Comparison of ENCODE assay signal across 23 cellular contexts in genomic region chr7:34322841-34323240, GRCh38.
DNase-seq lines count a peak whose midpoint lies in the region; ATAC-seq, FAIRE-seq and TF ChIP-seq lines count a peak whose summit lies in the region.
"Had no signal": no experiment of that assay in that cellular context is flagged by ENCODE, and none has a peak within 500 bp of the region (broad histone marks: within the 10 kb centered on the region; RNA-seq: fewer than 3 reads in every experiment).

No MANE protein-coding gene starts in this region.

- DNase-seq in HT1080 (ENCODE audit: low read depth) = peak; percentile 7
- DNase-seq in bronchial epithelial cell (ENCODE audit: low read depth) = peak; percentile 83
- DNase-seq in H54 (ENCODE audit: insufficient read length, low spot score) = no peak
- DNase-seq in SW480 (ENCODE audit: low spot score) = no peak
- no peak for DNase-seq in brain microvascular endothelial cell
- DNase-seq: Calu3; DND-41; foreskin fibroblast; heart right ventricle; IMR-90; NCI-H1436; NCI-H2107; NCI-H510A treated with DMSO at 0.1 percent for 48 hours; NK-92 treated with Interleukin-12 subunit alpha and Interleukin-12 subunit beta, amount 100 ng/mL, for 24 hours; right lobe of liver; T-cell; transverse colon had no signal

- in situ Hi-C loops in brain microvascular endothelial cell (cut with HindIII; ENCODE audit: low pct_ligation_motif_present, low sequenced_read_pairs) = no loop called here

- ATAC-seq in GM18867 (IDR thresholded peaks at IDR 0.05; ENCODE audit: unreplicated experiment) (peak; percentile 41), GM19324 (IDR thresholded peaks at IDR 0.05; ENCODE audit: low FRiP score, unreplicated experiment) (peak; percentile 40)
- ATAC-seq: GM23338, heart right ventricle, right lobe of liver, T-cell had no signal

- no peak for FAIRE-seq in bronchial epithelial cell (lab: Jason Lieb, UNC)
- FAIRE-seq in H54 (lab: Jason Lieb, UNC) = no peak
- FAIRE-seq: GM12891 had no signal

- no peaks in the 10 kb centered on the region for H3K36me3 ChIP-seq in bronchial epithelial cell (ENCODE audit: control insufficient read depth, insufficient read depth, low read length)
- H3K36me3 ChIP-seq in brain microvascular endothelial cell (replicated peaks) = no peaks in the 10 kb centered on the region
- H3K36me3 ChIP-seq: ascending aorta, heart right ventricle, neural progenitor cell, right lobe of liver, transverse colon had no signal

- no peak overlapping the region for H3K27ac ChIP-seq in brain microvascular endothelial cell
- H3K27ac ChIP-seq: ascending aorta, heart right ventricle, neural progenitor cell, right lobe of liver, transverse colon had no signal

- H3K27me3 ChIP-seq in bronchial epithelial cell (ENCODE audit: control insufficient read depth, insufficient read depth, low read length) = no peaks in the 10 kb centered on the region
- H3K27me3 ChIP-seq in brain microvascular endothelial cell (replicated peaks) = no peaks in the 10 kb centered on the region
- H3K27me3 ChIP-seq: ascending aorta, neural progenitor cell, right lobe of liver, transverse colon had no signal

- no peak overlapping the region for H3K4me3 ChIP-seq in bronchial epithelial cell (ENCODE audit: low read depth, low read length)
- H3K4me3 ChIP-seq in brain microvascular endothelial cell (ENCODE audit: low read depth, low read length) = no peak overlapping the region
- H3K4me3 ChIP-seq: ascending aorta, GM23338, heart right ventricle, neural progenitor cell, right lobe of liver, transverse colon had no signal

- no peak for TF ChIP-seq POLR2A in H54 (IDR thresholded peaks at IDR 0.05; ENCODE audit: low read depth, low read length)

- TF ChIP-seq CTCF in bronchial epithelial cell (IDR thresholded peaks at IDR 0.05; ENCODE audit: insufficient read depth, low read length, severe bottlenecking) = no peak
- TF ChIP-seq CTCF in brain microvascular endothelial cell (IDR thresholded peaks at IDR 0.05; ENCODE audit: low read depth, low read length, missing control alignments) = no peak

Comparison
In these comparisons a context has a peak if more than half of its experiments do, and no peak if none do; other contexts are left out.
1. DNase-seq: peak in HT1080 (single experiment) and bronchial epithelial cell (single experiment); none in H54 (single experiment), SW480 (single experiment) and brain microvascular endothelial cell (single experiment).